8 cellular contexts compared by ENCODE assay signal in the genomic region with DNA sequence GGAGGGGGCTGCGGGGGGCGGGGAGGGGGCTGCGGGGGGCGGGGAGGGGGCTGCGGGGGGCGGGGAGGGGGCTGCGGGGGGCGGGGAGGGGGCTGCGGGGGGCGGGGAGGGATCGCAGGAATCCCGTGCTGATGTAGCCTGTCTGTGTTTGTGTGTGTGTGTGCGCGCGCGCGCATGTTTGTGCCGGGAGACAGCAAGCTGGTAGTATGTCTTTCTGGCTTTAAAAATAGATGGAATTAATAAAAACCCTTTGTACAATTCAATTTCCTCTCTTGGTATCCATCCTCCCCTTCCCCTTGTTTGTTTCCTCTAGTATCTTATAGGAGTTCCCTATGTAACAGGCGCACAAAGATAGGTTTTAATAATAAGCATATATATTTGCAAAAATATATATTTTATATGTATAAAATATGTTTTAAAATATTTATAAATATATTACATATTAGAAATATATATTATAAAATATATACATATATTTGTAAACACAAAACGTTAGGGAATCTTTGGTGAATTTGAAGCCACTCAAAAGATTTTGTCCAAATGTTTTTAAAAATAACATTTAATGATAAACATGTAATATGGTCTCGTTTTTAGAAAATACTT. TPM values are rescaled to one million over a fixed set of nuclear protein-coding genes. Genes with fewer than 3 reads are reported as not detected.
DNase-seq lines count a peak whose midpoint lies in the region; FAIRE-seq and TF ChIP-seq lines count a peak whose summit lies in the region.

No MANE protein-coding gene starts in this region.

- H3K27me3 Mint-ChIP-seq in CD8-positive, alpha-beta memory T cell = peaks cover 2 to 7% of the 10 kb centered on the region in 2 donors

- no peaks in the 10 kb centered on the region for H3K9me3 ChIP-seq in SJSA1 (replicated peaks)
- H3K9me3 ChIP-seq in CD8-positive, alpha-beta memory T cell (ENCODE audit: low read length) = no peaks in the 10 kb centered on the region

- no peaks in the 10 kb centered on the region for H3K36me3 ChIP-seq in H7 (replicated peaks; ENCODE audit: control insufficient read depth, insufficient read depth, low read length)
- H3K36me3 ChIP-seq in SJSA1 = no peaks in the 10 kb centered on the region
- H3K36me3 ChIP-seq in CD8-positive, alpha-beta memory T cell (ENCODE audit: insufficient read depth, low read length) = no peaks in the 10 kb centered on the region

- CTCF ChIA-PET in CD8-positive, alpha-beta memory T cell (lab: Charles Lee) = no interaction called here

- H3K9me3 Mint-ChIP-seq in CD8-positive, alpha-beta memory T cell = peaks cover 0 to 9% (median 5%) of the 10 kb centered on the region in 5 donors

- POLR2A ChIA-PET in CD8-positive, alpha-beta memory T cell (lab: Charles Lee) = no interaction called here

- no peaks in the 10 kb centered on the region; the same call in 1 of the 2 replicates for H3K27me3 ChIP-seq in H7 (ENCODE audit: control insufficient read depth, insufficient read depth, low read length)
- H3K27me3 ChIP-seq in SJSA1 (replicated peaks) = peaks cover 17% of the 10 kb centered on the region; the same call in 1 of the 2 replicates
- no peaks in the 10 kb centered on the region for H3K27me3 ChIP-seq in CD8-positive, alpha-beta memory T cell (ENCODE audit: insufficient read depth, low read length, poor library complexity, severe bottlenecking)

- no peaks in the 10 kb centered on the region for H3K4me1 Mint-ChIP-seq in CD8-positive, alpha-beta memory T cell

- no peak for TF ChIP-seq CTCF in retinal pigment epithelial cell (conservative IDR thresholded peaks at IDR 0.05; ENCODE audit: low read depth, low read length)

- H3K4me3 ChIP-seq in H7 (ENCODE audit: insufficient read depth, low read depth, low read length) (peak overlapping the region; percentile 43), SJSA1 (peak overlapping the region; percentile 44), retinal pigment epithelial cell (ENCODE audit: low read length) (peak overlapping the region; percentile 66)
- H3K4me3 ChIP-seq in CD8-positive, alpha-beta memory T cell (ENCODE audit: low read length) = no peak overlapping the region

- H3K4me3 Mint-ChIP-seq in CD8-positive, alpha-beta memory T cell = no peak overlapping the region

- H3K27ac Mint-ChIP-seq in CD8-positive, alpha-beta memory T cell = no peak overlapping the region

- 0 out of 2 replicates have a peak, but pooled peaks cover 4% of the 10 kb centered on the region for H3K4me1 ChIP-seq in SJSA1 (replicated peaks)
- H3K4me1 ChIP-seq in CD8-positive, alpha-beta memory T cell (ENCODE audit: insufficient read depth, low read length) = no peaks in the 10 kb centered on the region

- no peak for FAIRE-seq in HTR-8/SVneo (lab: Jason Lieb, UNC)

- H3K36me3 Mint-ChIP-seq in CD8-positive, alpha-beta memory T cell = no peaks in the 10 kb centered on the region

- no peak for DNase-seq in H7
- no peak for DNase-seq in SJSA1 (ENCODE audit: low read depth in 1 of 2, low spot score in 2 of 2)
- DNase-seq in globus pallidus (ENCODE audit: low spot score) = peak; percentile 19
- DNase-seq in retinal pigment epithelial cell (ENCODE audit: low read depth) = no peak
- DNase-seq in CD8-positive, alpha-beta memory T cell = no peak
- no peak for DNase-seq in activated naive CD4-positive, alpha-beta T cell treated with anti-CD3 and anti-CD28 coated beads, Interleukin-2, amount 50 U/mL, for 16 hours
- DNase-seq in mesenteric fat pad (ENCODE audit: low spot score) = no peak
- no peak for DNase-seq in HTR-8/SVneo (ENCODE audit: insufficient read length, low spot score)

- H3K27ac ChIP-seq in SJSA1 = no peak overlapping the region
- no peak overlapping the region for H3K27ac ChIP-seq in CD8-positive, alpha-beta memory T cell (ENCODE audit: low read depth, low read length)

RNA-seq across cellular contexts. Expression of a gene that starts 0.8 kb away (rescaled TPM):
- total RNA-seq in H7 (2014; rRNA removed; shearing (Covaris generic)) = 1.2 and 4.5 TPM in 2 replicates
- total RNA-seq in SJSA1 (2014; rRNA removed; shearing (Covaris generic)) = 3.4 and 5.4 TPM in 2 replicates
- not detected for total RNA-seq in CD8-positive, alpha-beta memory T cell
- not detected for polyA plus RNA-seq in CD8-positive, alpha-beta memory T cell
- total RNA-seq in mesenteric fat pad = 48.6 TPM
